11 cellular contexts compared by ENCODE assay signal in genomic region chr12:16573652-16574077, GRCh38. TPM values are rescaled to one million over a fixed set of nuclear protein-coding genes. Genes with fewer than 3 reads are reported as not detected.
A peak's percentile ranks its signal among the peaks of the same experiment; 100 is the strongest.
DNase-seq lines count a peak whose midpoint lies in the region; ATAC-seq and TF ChIP-seq lines count a peak whose summit lies in the region.
"Had no signal": no experiment of that assay in that cellular context is flagged by ENCODE, and none has a peak within 500 bp of the region (broad histone marks: within the 10 kb centered on the region; RNA-seq: fewer than 3 reads in every experiment).

No MANE protein-coding gene starts in this region.

- no peaks in the 10 kb centered on the region for H4K20me1 ChIP-seq in osteoblast (ENCODE audit: insufficient read depth, low read length)

- no peaks in the 10 kb centered on the region for H3K79me2 ChIP-seq in osteoblast (ENCODE audit: insufficient read depth, low read length)

- no peaks in the 10 kb centered on the region for H3K27me3 ChIP-seq in A673 (replicated peaks; ENCODE audit: insufficient read depth, low read depth, low read length, poor library complexity)
- H3K27me3 ChIP-seq in endodermal cell (ENCODE audit: control insufficient read depth, insufficient read depth, low read length, poor library complexity, severe bottlenecking), result peaks cover 28% of the 10 kb centered on the region
- no peaks in the 10 kb centered on the region for H3K27me3 ChIP-seq in lower lobe of right lung (ENCODE audit: low read depth)
- H3K27me3 ChIP-seq in osteoblast (ENCODE audit: insufficient read depth, low read length), result no peaks in the 10 kb centered on the region
- H3K27me3 ChIP-seq: neutrophil had no signal

- no peaks in the 10 kb centered on the region for H3K9me3 Mint-ChIP-seq in endodermal cell
- peaks cover 10% of the 10 kb centered on the region for H3K9me3 Mint-ChIP-seq in activated CD8-positive, alpha-beta memory T cell treated with anti-CD3 and anti-CD28 coated beads, Interleukin-2, amount 10 ng/mL, durations not matched to agents 7 days and 5 days (ENCODE audit: low read depth)

- CTCF ChIA-PET in A673 (lab: Charles Lee), result no interaction called here
- CTCF ChIA-PET in activated CD8-positive, alpha-beta memory T cell treated with anti-CD3 and anti-CD28 coated beads, Interleukin-2, amount 10 ng/mL, durations not matched to agents 7 days and 5 days (lab: Charles Lee), result no interaction called here

- no TSS peak for BruUV-seq in A673 (replicated peaks; lab: Mats Ljungman, UMichigan)

- WGBS in endodermal cell (ENCODE audit: insufficient coverage in 1 of 2, insufficient read length in 1 of 2), 2 experiments, result 19 to 23% methylated on average over 10 to 16 of the region's 16 CpGs

- H3K4me1 ChIP-seq in A673 (ENCODE audit: insufficient read depth, low read length, poor library complexity, severe bottlenecking), result peaks cover 6% of the 10 kb centered on the region
- H3K4me1 ChIP-seq in endodermal cell (ENCODE audit: control insufficient read depth, insufficient read depth, low read length), result peaks cover 4% of the 10 kb centered on the region
- no peaks in the 10 kb centered on the region for H3K4me1 ChIP-seq in lower lobe of right lung
- no peaks in the 10 kb centered on the region for H3K4me1 ChIP-seq in osteoblast (ENCODE audit: insufficient read depth, low read length)

- H3K9ac ChIP-seq in endodermal cell (ENCODE audit: extremely low read depth, low read length, poor library complexity, severe bottlenecking), result peak overlapping the region; percentile 31

- H3K9me3 ChIP-seq in A673 (ENCODE audit: low read depth, low read length, poor library complexity, severe bottlenecking) (no peaks in the 10 kb centered on the region), endodermal cell (ENCODE audit: control insufficient read depth, low read length) (no peaks in the 10 kb centered on the region), lower lobe of right lung (no peaks in the 10 kb centered on the region), osteoblast (ENCODE audit: low read depth, low read length) (no peaks in the 10 kb centered on the region)
- H3K9me3 ChIP-seq: neutrophil had no signal

- H3K4me1 Mint-ChIP-seq in endodermal cell, result peaks cover 40% of the 10 kb centered on the region
- no peaks in the 10 kb centered on the region for H3K4me1 Mint-ChIP-seq in activated CD8-positive, alpha-beta memory T cell treated with anti-CD3 and anti-CD28 coated beads, Interleukin-2, amount 10 ng/mL, durations not matched to agents 7 days and 5 days

- H2AFZ ChIP-seq in osteoblast (ENCODE audit: low read length), result no peak overlapping the region

- H3K36me3 ChIP-seq in A673 (ENCODE audit: insufficient read depth, low read length, poor library complexity, severe bottlenecking) (peaks cover 3% of the 10 kb centered on the region), endodermal cell (ENCODE audit: control insufficient read depth, insufficient read depth, low read length) (no peaks in the 10 kb centered on the region), lower lobe of right lung (no peaks in the 10 kb centered on the region), osteoblast (ENCODE audit: insufficient read depth, low read length) (no peaks in the 10 kb centered on the region)
- H3K36me3 ChIP-seq: neutrophil had no signal

- peaks cover 40% of the 10 kb centered on the region for H3K27me3 Mint-ChIP-seq in endodermal cell (ENCODE audit: insufficient read depth)
- H3K27me3 Mint-ChIP-seq in activated CD8-positive, alpha-beta memory T cell treated with anti-CD3 and anti-CD28 coated beads, Interleukin-2, amount 10 ng/mL, durations not matched to agents 7 days and 5 days, result no peaks in the 10 kb centered on the region

- peak overlapping the region; percentile 42 for H3K4me3 Mint-ChIP-seq in endodermal cell
- no peak overlapping the region for H3K4me3 Mint-ChIP-seq in activated CD8-positive, alpha-beta memory T cell treated with anti-CD3 and anti-CD28 coated beads, Interleukin-2, amount 10 ng/mL, durations not matched to agents 7 days and 5 days

- H3K4me3 ChIP-seq in A673 (ENCODE audit: low read depth, low read length, poor library complexity, severe bottlenecking) (no peak overlapping the region), endodermal cell (ENCODE audit: low read length) (peak overlapping the region; percentile 65), lower lobe of right lung (no peak overlapping the region), osteoblast (ENCODE audit: insufficient read depth, low read length) (no peak overlapping the region)

- DNase-seq in A673 (ENCODE audit: low spot score) (peak; percentile 19), NCI-H2171 treated with DMSO at 0.1 percent for 48 hours (lab: John Stamatoyannopoulos, UW) (peak; percentile 69), endodermal cell (peak; percentile 91), lower lobe of right lung (peak; percentile 76), osteoblast (ENCODE audit: insufficient read length, low spot score, missing footprints) (no peak)
- no peak for DNase-seq in activated CD8-positive, alpha-beta memory T cell treated with anti-CD3 and anti-CD28 coated beads, Interleukin-2, amount 10 ng/mL, durations not matched to agents 7 days and 5 days
- DNase-seq: NCI-H2107 had no signal

- TF ChIP-seq CTCF in A673 (conservative IDR thresholded peaks at IDR 0.05; ENCODE audit: low read depth, low read length) (no peak), endodermal cell (conservative IDR thresholded peaks at IDR 0.05) (no peak), lower lobe of right lung (IDR thresholded peaks at IDR 0.05) (no peak), osteoblast (IDR thresholded peaks at IDR 0.05; ENCODE audit: extremely low read depth, low read depth, low read length) (no peak)

- intact Hi-C loops in A673 (cut with micrococcal nuclease; ENCODE audit: unreplicated experiment) (no loop called here), lower lobe of right lung (cut with DNase I) (no loop called here)

- H3K4me2 ChIP-seq in osteoblast (ENCODE audit: insufficient read depth, low read length), result no peak overlapping the region

- no peak overlapping the region for H3K27ac ChIP-seq in A673 (ENCODE audit: low read depth, low read length, poor library complexity, severe bottlenecking)
- peak overlapping the region; percentile 29 for H3K27ac ChIP-seq in endodermal cell (ENCODE audit: low read depth, low read length)
- H3K27ac ChIP-seq in lower lobe of right lung, result peak overlapping the region; percentile 63
- H3K27ac ChIP-seq in osteoblast (ENCODE audit: low read depth, low read length), result no peak overlapping the region
- H3K27ac ChIP-seq: neutrophil had no signal

- ATAC-seq in lower lobe of right lung, result peak; percentile 94 to 95
- no peak for ATAC-seq in GM18519 (IDR thresholded peaks at IDR 0.05; ENCODE audit: low FRiP score, unreplicated experiment)
- no peak for ATAC-seq in HG02973 (IDR thresholded peaks at IDR 0.05; ENCODE audit: unreplicated experiment)
- ATAC-seq in activated CD8-positive, alpha-beta memory T cell treated with anti-CD3 and anti-CD28 coated beads, Interleukin-2, amount 10 ng/mL, durations not matched to agents 7 days and 5 days, result no peak

- POLR2A ChIA-PET in A673 (lab: Charles Lee; ENCODE audit: low non-redundant PET), result no interaction called here

- H3K27ac Mint-ChIP-seq in endodermal cell, result peak overlapping the region; percentile 59
- H3K27ac Mint-ChIP-seq in activated CD8-positive, alpha-beta memory T cell treated with anti-CD3 and anti-CD28 coated beads, Interleukin-2, amount 10 ng/mL, durations not matched to agents 7 days and 5 days, result no peak overlapping the region

- H3K36me3 Mint-ChIP-seq in endodermal cell (ENCODE audit: low read depth), result no peaks in the 10 kb centered on the region
- H3K36me3 Mint-ChIP-seq in activated CD8-positive, alpha-beta memory T cell treated with anti-CD3 and anti-CD28 coated beads, Interleukin-2, amount 10 ng/mL, durations not matched to agents 7 days and 5 days, result no peaks in the 10 kb centered on the region

RNA-seq across cellular contexts. Expression of gene LMO3, which starts 32.3 kb away (rescaled TPM):
- total RNA-seq in A673 (2021) (36.2 and 37.6 TPM in 2 replicates), endodermal cell (1 to 10 TPM in 1 of 2 donors, under 1 TPM in 1; 0.77 to 3.2 TPM), lower lobe of right lung (127 TPM), osteoblast (3.2 and 3.3 TPM in 2 replicates)
- 20.4 TPM for polyA plus RNA-seq in endodermal cell (2013, experiment 1 of 2)
- polyA plus RNA-seq in endodermal cell (2013, experiment 2 of 2), result 19.0 TPM
- total RNA-seq in activated CD8-positive, alpha-beta memory T cell treated with anti-CD3 and anti-CD28 coated beads, Interleukin-2, amount 10 ng/mL, durations not matched to agents 7 days and 5 days, result not detected
- total RNA-seq: HT-29 had no signal

Comparison
In these comparisons a context has a peak if more than half of its experiments do, and no peak if none do; other contexts are left out.
1. DNase-seq: peak in A673 (single experiment), NCI-H2171 treated with DMSO at 0.1 percent for 48 hours (single experiment), endodermal cell (single experiment) and lower lobe of right lung (single experiment); none in activated CD8-positive, alpha-beta memory T cell treated with anti-CD3 and anti-CD28 coated beads, Interleukin-2, amount 10 ng/mL, durations not matched to agents 7 days and 5 days (single experiment) and osteoblast (single experiment).
2. H3K27ac ChIP-seq: peak in endodermal cell (single experiment) and lower lobe of right lung (single experiment); none in A673 (single experiment) and osteoblast (single experiment).
3. ATAC-seq: peak in lower lobe of right lung (2 of 2); none in GM18519 (single experiment), HG02973 (single experiment) and activated CD8-positive, alpha-beta memory T cell treated with anti-CD3 and anti-CD28 coated beads, Interleukin-2, amount 10 ng/mL, durations not matched to agents 7 days and 5 days (single experiment).